ENCODE assay signal across 25 cellular contexts in the genomic region with DNA sequence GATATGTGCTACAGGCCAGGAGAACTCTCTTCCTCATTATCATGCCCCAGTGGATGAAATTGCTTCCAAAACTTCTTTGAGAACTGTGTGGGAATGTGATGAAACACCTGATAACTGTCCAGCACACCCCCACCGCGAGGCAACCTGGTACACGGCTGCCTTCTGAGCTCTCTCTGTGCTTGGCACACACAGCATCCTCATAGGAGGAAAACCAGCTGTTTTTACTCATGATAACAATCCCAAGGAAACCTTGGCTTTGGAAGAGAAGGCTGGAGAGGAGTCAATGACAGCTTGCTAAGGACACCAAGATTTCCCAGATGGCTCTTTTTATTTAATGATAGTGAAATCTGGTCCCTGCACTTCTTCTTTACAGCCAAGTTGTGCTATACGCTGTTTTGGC.
DNase-seq lines count a peak whose midpoint lies in the region; ATAC-seq and TF ChIP-seq lines count a peak whose summit lies in the region.
"Had no signal": no experiment of that assay in that cellular context is flagged by ENCODE, and none has a peak within 500 bp of the region (broad histone marks: within the 10 kb centered on the region; RNA-seq: fewer than 3 reads in every experiment).

No MANE protein-coding gene starts in this region.

- H3K27ac Mint-ChIP-seq in endodermal cell, result no peak overlapping the region
- H3K27ac Mint-ChIP-seq: activated naive CD8-positive, alpha-beta T cell; naive thymus-derived CD8-positive, alpha-beta T cell had no signal

- DNase-seq in SK-N-SH (no peak), esophagus muscularis mucosa (ENCODE audit: extremely low spot score) (no peak), left lobe of liver (ENCODE audit: low spot score) (no peak), endodermal cell (no peak), GM13976 (ENCODE audit: low spot score) (no peak), SW 1271 (lab: John Stamatoyannopoulos, UW) (no peak)
- DNase-seq: activated CD4-positive, alpha-beta T cell treated with anti-CD3 and anti-CD28 coated beads, Interleukin-2, amount 50 U/mL, for 1 hour; CD8-positive, alpha-beta T cell; DMS153; kidney; naive thymus-derived CD8-positive, alpha-beta T cell; NCI-H1105 treated with DMSO at 0.1 percent for 48 hours; NCI-H2081; NCI-H226; NCI-H748 treated with DMSO at 0.1 percent for 48 hours; stimulated activated CD8-positive, alpha-beta memory T cell treated with anti-CD3 and anti-CD28 coated beads, Interleukin-4, amount 100 ng/mL, for 48 hours; T-helper 9 cell; upper lobe of left lung; WERI-Rb-1 had no signal

- H3K9me2 ChIP-seq in SK-N-SH, result no peaks in the 10 kb centered on the region

- peaks cover 12% of the 10 kb centered on the region for H3K9me3 Mint-ChIP-seq in endodermal cell

- intact Hi-C loops in esophagus muscularis mucosa (cut with DNase I), result loop anchor here (5.0 to 10.0 kb wide), 4 partner anchors 39 to 234 kb away; a partner anchor contains a TSS

- no peak for TF ChIP-seq RAD21 in SK-N-SH (IDR thresholded peaks at IDR 0.05; ENCODE audit: low read length)

- H3K9me3 ChIP-seq in SK-N-SH (peaks cover 3% of the 10 kb centered on the region), esophagus muscularis mucosa (no peaks in the 10 kb centered on the region), endodermal cell (ENCODE audit: control insufficient read depth, low read length) (peaks cover 9% of the 10 kb centered on the region)
- H3K9me3 ChIP-seq: ovary, upper lobe of left lung had no signal

- TF ChIP-seq CTCF in SK-N-SH (IDR thresholded peaks at IDR 0.05), result no peak
- no peak for TF ChIP-seq CTCF in esophagus muscularis mucosa (IDR thresholded peaks at IDR 0.05)
- no peak for TF ChIP-seq CTCF in endodermal cell (conservative IDR thresholded peaks at IDR 0.05)
- no peak for TF ChIP-seq CTCF in GM13976 (IDR thresholded peaks at IDR 0.05; ENCODE audit: borderline replicate concordance, control extremely low read depth, extremely low read depth, insufficient read depth, missing control alignments)

- CTCF ChIA-PET in SK-N-SH (lab: Yijun Ruan, JAX), result no interaction called here

- TF ChIP-seq POLR2A in esophagus muscularis mucosa (IDR thresholded peaks at IDR 0.05; ENCODE audit: low read depth), result no peak

- H3K36me3 ChIP-seq in SK-N-SH (replicated peaks in 1 of 2; ENCODE audit: control insufficient read depth in 1 of 2, insufficient read depth in 2 of 2, low read length in 1 of 2), result no peaks in the 10 kb centered on the region
- H3K36me3 ChIP-seq in esophagus muscularis mucosa, result no peaks in the 10 kb centered on the region
- no peaks in the 10 kb centered on the region for H3K36me3 ChIP-seq in rectal smooth muscle tissue (ENCODE audit: control insufficient read depth, insufficient read depth, low read length)
- H3K36me3 ChIP-seq in endodermal cell (ENCODE audit: control insufficient read depth, insufficient read depth, low read length), result no peaks in the 10 kb centered on the region
- H3K36me3 ChIP-seq: ovary, upper lobe of left lung, WERI-Rb-1 had no signal

- H4K20me1 ChIP-seq in SK-N-SH (ENCODE audit: insufficient read depth), result no peaks in the 10 kb centered on the region

- peaks cover 4 to 13% of the 10 kb centered on the region in 2 experiments; a peak in 3 of 4 replicates for H3K4me1 ChIP-seq in SK-N-SH (ENCODE audit: control insufficient read depth in 1 of 2, insufficient read depth in 2 of 2, low read depth in 1 of 2, low read length in 1 of 2)
- peaks cover 7 to 50% (median 43%) of the 10 kb centered on the region in 4 donors for H3K4me1 ChIP-seq in esophagus muscularis mucosa
- peaks cover 20% of the 10 kb centered on the region for H3K4me1 ChIP-seq in rectal smooth muscle tissue (ENCODE audit: control insufficient read depth, insufficient read depth, low read length)
- peaks cover 8% of the 10 kb centered on the region for H3K4me1 ChIP-seq in endodermal cell (ENCODE audit: control insufficient read depth, insufficient read depth, low read length)
- H3K4me1 ChIP-seq: upper lobe of left lung had no signal

- H3K4me3 ChIP-seq in SK-N-SH (ENCODE audit: low read depth in 2 of 2, low read length in 1 of 2), result no peak overlapping the region
- peak overlapping the region in 1 of 4 donors; percentile 1 for H3K4me3 ChIP-seq in esophagus muscularis mucosa
- no peak overlapping the region for H3K4me3 ChIP-seq in rectal smooth muscle tissue (ENCODE audit: low read length)
- no peak overlapping the region for H3K4me3 ChIP-seq in endodermal cell (ENCODE audit: low read length)
- H3K4me3 ChIP-seq: K562, ovary, upper lobe of left lung had no signal

- ATAC-seq in left lobe of liver, result peak; percentile 52
- ATAC-seq in HG02973 (IDR thresholded peaks at IDR 0.05; ENCODE audit: unreplicated experiment), result no peak
- ATAC-seq: CD8-positive, alpha-beta T cell; K562; naive thymus-derived CD8-positive, alpha-beta T cell had no signal

- peaks cover 13% of the 10 kb centered on the region for H3F3A ChIP-seq in SK-N-SH (replicated peaks; ENCODE audit: insufficient read depth)

- no peaks in the 10 kb centered on the region for H3K79me2 ChIP-seq in SK-N-SH (ENCODE audit: insufficient read depth)

- no peak overlapping the region for H3K4me3 Mint-ChIP-seq in endodermal cell
- H3K4me3 Mint-ChIP-seq: activated naive CD8-positive, alpha-beta T cell; CD8-positive, alpha-beta T cell; naive thymus-derived CD8-positive, alpha-beta T cell had no signal

- H3K27me3 Mint-ChIP-seq in endodermal cell (ENCODE audit: insufficient read depth), result no peaks in the 10 kb centered on the region

- no peak overlapping the region; a peak in 1 of 4 replicates for H3K27ac ChIP-seq in SK-N-SH (ENCODE audit: low read depth in 2 of 2, low read length in 1 of 2)
- peak overlapping the region; percentile 60 to 76 (median 72) for H3K27ac ChIP-seq in esophagus muscularis mucosa (replicated peaks in 1 of 4)
- H3K27ac ChIP-seq in rectal smooth muscle tissue (ENCODE audit: low read depth, low read length), result peak overlapping the region; percentile 48
- H3K27ac ChIP-seq in endodermal cell (ENCODE audit: low read depth, low read length), result no peak overlapping the region
- H3K27ac ChIP-seq: ovary, RWPE1, upper lobe of left lung, WERI-Rb-1 had no signal

- no peak overlapping the region for H3K4me2 ChIP-seq in SK-N-SH

- in situ Hi-C loops in GM13976 (cut with MboI; ENCODE audit: low sequenced_read_pairs, unreplicated experiment), result no loop called here

- H3K4me1 Mint-ChIP-seq in endodermal cell, result peaks cover 38% of the 10 kb centered on the region

- H3K36me3 Mint-ChIP-seq in endodermal cell (ENCODE audit: low read depth), result no peaks in the 10 kb centered on the region
- H3K36me3 Mint-ChIP-seq: CD8-positive, alpha-beta T cell had no signal

- WGBS in SK-N-SH (ENCODE audit: low lambda C conversion rate), result 57% methylated on average over 4 of the region's 4 CpGs
- 31% methylated on average over 4 of the region's 4 CpGs for WGBS in esophagus muscularis mucosa
- 93 to 98% methylated on average over 3 to 4 of the region's 4 CpGs for WGBS in endodermal cell (ENCODE audit: insufficient coverage in 1 of 2, insufficient read length in 1 of 2), 2 experiments

- H3K9ac ChIP-seq in SK-N-SH (no peak overlapping the region), rectal smooth muscle tissue (ENCODE audit: low read length) (no peak overlapping the region), endodermal cell (ENCODE audit: extremely low read depth, low read length, poor library complexity, severe bottlenecking) (no peak overlapping the region)

- POLR2A ChIA-PET in SK-N-SH (lab: Yijun Ruan, JAX), result no interaction called here

- no peak overlapping the region for H2AFZ ChIP-seq in SK-N-SH (ENCODE audit: low read depth)

- H3K27me3 ChIP-seq in SK-N-SH (ENCODE audit: insufficient read depth) (no peaks in the 10 kb centered on the region), esophagus muscularis mucosa (no peaks in the 10 kb centered on the region), rectal smooth muscle tissue (ENCODE audit: control insufficient read depth, insufficient read depth, low read length) (no peaks in the 10 kb centered on the region), endodermal cell (ENCODE audit: control insufficient read depth, insufficient read depth, low read length, poor library complexity, severe bottlenecking) (no peaks in the 10 kb centered on the region)
- H3K27me3 ChIP-seq: ovary, upper lobe of left lung had no signal

- TF ChIP-seq EP300 in SK-N-SH (IDR thresholded peaks at IDR 0.05; ENCODE audit: borderline replicate concordance in 1 of 2, low read depth in 1 of 2, low read length in 1 of 2) (no peak), esophagus muscularis mucosa (IDR thresholded peaks at IDR 0.05) (no peak)

TF ChIP-seq in SK-N-SH, 30 proteins besides CTCF, POLR2A, EP300 and RAD21:
- TF ChIP-seq, protein P1, sequence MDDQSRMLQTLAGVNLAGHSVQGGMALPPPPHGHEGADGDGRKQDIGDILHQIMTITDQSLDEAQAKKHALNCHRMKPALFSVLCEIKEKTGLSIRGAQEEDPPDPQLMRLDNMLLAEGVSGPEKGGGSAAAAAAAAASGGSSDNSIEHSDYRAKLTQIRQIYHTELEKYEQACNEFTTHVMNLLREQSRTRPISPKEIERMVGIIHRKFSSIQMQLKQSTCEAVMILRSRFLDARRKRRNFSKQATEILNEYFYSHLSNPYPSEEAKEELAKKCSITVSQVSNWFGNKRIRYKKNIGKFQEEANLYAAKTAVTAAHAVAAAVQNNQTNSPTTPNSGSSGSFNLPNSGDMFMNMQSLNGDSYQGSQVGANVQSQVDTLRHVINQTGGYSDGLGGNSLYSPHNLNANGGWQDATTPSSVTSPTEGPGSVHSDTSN (IDR thresholded peaks at IDR 0.05), result peak; percentile 34; the same call in 1 of the 2 replicates
- TF ChIP-seq MXI1 (IDR thresholded peaks at IDR 0.05; ENCODE audit: low read depth, low read length), result no peak
- no peak for TF ChIP-seq TAF1 (IDR thresholded peaks at IDR 0.05; ENCODE audit: borderline replicate concordance, low read depth, low read length)
- TF ChIP-seq RXRA (IDR thresholded peaks at IDR 0.05; ENCODE audit: borderline replicate concordance, low read depth), result no peak
- 0 out of 2 replicates have a peak, but pooled peaks have one; percentile 19 for TF ChIP-seq GATA2 (CRISPR knock-in tag; IDR thresholded peaks at IDR 0.05)
- TF ChIP-seq RFX5 (IDR thresholded peaks at IDR 0.05; ENCODE audit: low read length), result no peak
- peak; percentile 72 for TF ChIP-seq TCF12 (IDR thresholded peaks at IDR 0.05)

Comparison
In these comparisons a context has a peak if more than half of its experiments do, and no peak if none do; other contexts are left out.
1. H3K27ac ChIP-seq: peak in esophagus muscularis mucosa (4 of 4) and rectal smooth muscle tissue (single experiment); none in SK-N-SH (0 of 2) and endodermal cell (single experiment).